Comparison of ENCODE assay signal across 14 cellular contexts in the genomic region with DNA sequence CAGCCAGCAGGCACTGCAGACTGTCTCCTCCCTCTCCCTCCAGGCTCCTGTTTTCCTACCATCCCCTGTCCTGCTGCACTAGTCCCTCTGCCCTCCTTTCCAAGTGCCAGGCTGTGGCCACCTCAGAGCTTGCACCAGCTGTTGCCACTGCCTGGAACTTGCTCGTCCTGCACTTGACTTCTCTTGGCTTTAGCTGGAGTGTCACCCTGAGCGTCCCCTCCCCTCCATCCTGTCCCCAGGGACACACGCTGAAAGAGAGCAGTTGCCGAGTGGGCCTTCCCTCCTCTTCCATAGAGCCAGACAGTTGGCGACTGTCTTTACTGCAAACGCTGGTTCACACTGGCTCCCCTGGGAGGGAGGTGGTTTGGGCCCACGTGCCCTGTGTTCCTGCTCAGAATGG. TPM values are rescaled to one million over a fixed set of nuclear protein-coding genes. Genes with fewer than 3 reads are reported as not detected.
"Had no signal": no experiment of that assay in that cellular context is flagged by ENCODE, and none has a peak within 500 bp of the region (broad histone marks: within the 10 kb centered on the region; RNA-seq: fewer than 3 reads in every experiment).

No MANE protein-coding gene starts in this region.

RNA-seq across cellular contexts. Expression of gene DEFB108B, which starts 41.9 kb away (rescaled TPM):
- total RNA-seq: activated CD4-positive, alpha-beta T cell treated with anti-CD3 and anti-CD28 coated beads for 36 hours; activated CD4-positive, alpha-beta T cell treated with anti-CD3 and anti-CD28 coated beads, Interleukin-2, amount 10 ng/mL, durations not matched to agents 7 days and 5 days; activated T-cell treated with anti-CD3 and anti-CD28 coated beads, Interleukin-2, amount 50 U/mL, for 4 hours; activated T-helper 1 cell treated with anti-CD3 and anti-CD28 coated beads, Interleukin-12 subunit alpha, Interleukin-12 subunit beta, Interleukin-2, Interleukin-4 antibody, amounts not matched to agents 30 ng/mL and 10 ng/mL and 1 ng/mL, durations not matched to agents 14 hours and 24 hours and 36 hours; cerebellum; K562; MCF 10A; OCI-LY7; PC-9; Right ventricle myocardium inferior; SK-MEL-5; T-cell; T-helper 17 cell; WTC11 had no signal
